Comparison of ENCODE assay signal across 9 cellular contexts in genomic region chr2:43636616-43637015, GRCh38. TPM values are rescaled to one million over a fixed set of nuclear protein-coding genes. Genes with fewer than 3 reads are reported as not detected.
DNase-seq lines count a peak whose midpoint lies in the region; ATAC-seq, FAIRE-seq and TF ChIP-seq lines count a peak whose summit lies in the region.
"Had no signal": no experiment of that assay in that cellular context is flagged by ENCODE, and none has a peak within 500 bp of the region (broad histone marks: within the 10 kb centered on the region; RNA-seq: fewer than 3 reads in every experiment).

No MANE protein-coding gene starts in this region.

- H3K9me1 ChIP-seq in keratinocyte (ENCODE audit: control insufficient read depth, extremely low read depth, insufficient read depth, low read length), result no peaks in the 10 kb centered on the region

- peak overlapping the region; percentile 70 for H3K27ac Mint-ChIP-seq in activated T-helper 2 cell treated with anti-CD3 and anti-CD28 coated beads, Interferon-gamma antibody, Interleukin-2, Interleukin-4, amounts not matched to agents 10 μg/mL and 5 μg/mL and 100 μg/mL, durations not matched to agents 14 hours and 24 hours and 36 hours

- intact Hi-C loops in left cardiac atrium (cut with DNase I), result no loop called here
- intact Hi-C loops in activated T-helper 2 cell treated with anti-CD3 and anti-CD28 coated beads, Interferon-gamma antibody, Interleukin-2, Interleukin-4, amounts not matched to agents 10 μg/mL and 5 μg/mL and 100 μg/mL, durations not matched to agents 14 hours and 24 hours and 36 hours (cut with micrococcal nuclease), result loop anchor here (2.0 to 10.0 kb wide), 2 partner anchors 24 to 358 kb away; partner anchors contain the start of gene LRPPRC
- intact Hi-C loops in aorta (cut with DNase I), result no loop called here

- TF ChIP-seq POLR2A in suprapubic skin (IDR thresholded peaks at IDR 0.05), result no peak

- dilution Hi-C loops in keratinocyte (cut with MboI; ENCODE audit: extremely low pct_ligation_motif_present, low sequenced_read_pairs), result no loop called here

- no peaks in the 10 kb centered on the region for H4K20me1 ChIP-seq in keratinocyte (ENCODE audit: control insufficient read depth, extremely low read depth, insufficient read depth, low read length)

- TF ChIP-seq EP300 in suprapubic skin (IDR thresholded peaks at IDR 0.05), result no peak

- peak overlapping the region; percentile 35 for H3K9ac ChIP-seq in keratinocyte (ENCODE audit: control insufficient read depth, extremely low read depth, insufficient read depth, low read length)

- 27% methylated on average over 11 of the region's 11 CpGs for WGBS in suprapubic skin
- 34 to 42% methylated on average over 11 of the region's 11 CpGs for WGBS in aorta, 2 donors

- H3K27me3 ChIP-seq in cardiac muscle cell, result peaks cover 11% of the 10 kb centered on the region
- H3K27me3 ChIP-seq in keratinocyte (ENCODE audit: control insufficient read depth, extremely low read depth, insufficient read depth, low read length), result peaks cover 6% of the 10 kb centered on the region
- H3K27me3 ChIP-seq in suprapubic skin, result no peaks in the 10 kb centered on the region
- peaks cover 0 to 1% of the 10 kb centered on the region in 2 donors for H3K27me3 ChIP-seq in aorta (ENCODE audit: control insufficient read depth in 1 of 2, insufficient read depth in 2 of 2, low read length in 1 of 2)

- TF ChIP-seq CTCF in cardiac muscle cell (IDR thresholded peaks at IDR 0.05; ENCODE audit: low read depth, low read length) (no peak), keratinocyte (optimal IDR thresholded peaks at IDR 0.05 in 1 of 3, IDR thresholded peaks at IDR 0.05 in 1 of 3, conservative IDR thresholded peaks at IDR 0.05 in 1 of 3; ENCODE audit: extremely low read depth in 1 of 3, insufficient read depth in 2 of 3, low read length in 3 of 3) (no peak), suprapubic skin (IDR thresholded peaks at IDR 0.05) (no peak)

- peaks cover 5% of the 10 kb centered on the region for H3K9me3 Mint-ChIP-seq in activated T-helper 2 cell treated with anti-CD3 and anti-CD28 coated beads, Interferon-gamma antibody, Interleukin-2, Interleukin-4, amounts not matched to agents 10 μg/mL and 5 μg/mL and 100 μg/mL, durations not matched to agents 14 hours and 24 hours and 36 hours

- no peaks in the 10 kb centered on the region for H3K9me3 ChIP-seq in cardiac muscle cell (ENCODE audit: low read depth)
- H3K9me3 ChIP-seq in keratinocyte (ENCODE audit: control insufficient read depth, low read depth, low read length), result no peaks in the 10 kb centered on the region
- no peaks in the 10 kb centered on the region for H3K9me3 ChIP-seq in suprapubic skin
- H3K9me3 ChIP-seq in aorta (ENCODE audit: control insufficient read depth, low read length), result no peaks in the 10 kb centered on the region

- H3K4me1 Mint-ChIP-seq in activated T-helper 2 cell treated with anti-CD3 and anti-CD28 coated beads, Interferon-gamma antibody, Interleukin-2, Interleukin-4, amounts not matched to agents 10 μg/mL and 5 μg/mL and 100 μg/mL, durations not matched to agents 14 hours and 24 hours and 36 hours (ENCODE audit: low read depth), result peaks cover 21% of the 10 kb centered on the region

- DNase-seq in cardiac muscle cell (ENCODE audit: low read depth in 1 of 2, low spot score in 1 of 2) (no peak), left cardiac atrium (no peak), keratinocyte (ENCODE audit: low read depth, low spot score) (no peak), suprapubic skin (ENCODE audit: low spot score in 2 of 2) (no peak), aorta (no peak)
- DNase-seq in activated T-helper 2 cell treated with anti-CD3 and anti-CD28 coated beads, Interferon-gamma antibody, Interleukin-2, Interleukin-4, amounts not matched to agents 10 μg/mL and 5 μg/mL and 100 μg/mL, durations not matched to agents 14 hours and 24 hours and 36 hours (ENCODE audit: low spot score), result no peak

- H3K27ac ChIP-seq in cardiac muscle cell (no peak overlapping the region), keratinocyte (ENCODE audit: control insufficient read depth, insufficient read depth, low read length) (no peak overlapping the region), suprapubic skin (no peak overlapping the region), aorta (ENCODE audit: low read depth in 1 of 2, low read length in 2 of 2) (no peak overlapping the region)

- H3K4me3 ChIP-seq in cardiac muscle cell (peak overlapping the region; percentile 77), keratinocyte (ENCODE audit: control insufficient read depth in 2 of 3, extremely low read depth in 1 of 3, insufficient read depth in 2 of 3, low read depth in 1 of 3, low read length in 3 of 3) (peak overlapping the region; percentile 64 to 83 (median 80)), suprapubic skin (peak overlapping the region; percentile 73), aorta (ENCODE audit: low read length in 2 of 2) (peak overlapping the region in 1 of 2 donors; percentile 45)

- peak overlapping the region; percentile 100 for H3K4me2 ChIP-seq in keratinocyte (ENCODE audit: control insufficient read depth, extremely low read depth, insufficient read depth, low read depth, low read length)

- peak overlapping the region; percentile 89 for H3K4me3 Mint-ChIP-seq in activated T-helper 2 cell treated with anti-CD3 and anti-CD28 coated beads, Interferon-gamma antibody, Interleukin-2, Interleukin-4, amounts not matched to agents 10 μg/mL and 5 μg/mL and 100 μg/mL, durations not matched to agents 14 hours and 24 hours and 36 hours (ENCODE audit: low read depth)

- H3K36me3 ChIP-seq in cardiac muscle cell (no peaks in the 10 kb centered on the region), keratinocyte (ENCODE audit: control insufficient read depth in 2 of 2, extremely low read depth in 1 of 2, insufficient read depth in 2 of 2, low read length in 2 of 2) (no peaks in the 10 kb centered on the region), suprapubic skin (no peaks in the 10 kb centered on the region), aorta (ENCODE audit: control insufficient read depth in 1 of 2, insufficient read depth in 2 of 2, low read length in 1 of 2) (no peaks in the 10 kb centered on the region)

- no peak for ATAC-seq in left cardiac atrium
- ATAC-seq in HG03045 (IDR thresholded peaks at IDR 0.05; ENCODE audit: unreplicated experiment), result no peak
- ATAC-seq in GM18909 (IDR thresholded peaks at IDR 0.05; ENCODE audit: poor library complexity, unreplicated experiment), result no peak
- ATAC-seq in aorta (ENCODE audit: low FRiP score), result no peak

- H3K4me1 ChIP-seq in cardiac muscle cell (ENCODE audit: low read depth) (no peaks in the 10 kb centered on the region), keratinocyte (ENCODE audit: control insufficient read depth, extremely low read depth, insufficient read depth, low read length) (peaks cover 7% of the 10 kb centered on the region), suprapubic skin (peaks cover 22% of the 10 kb centered on the region), aorta (ENCODE audit: control insufficient read depth in 1 of 2, insufficient read depth in 2 of 2, low read length in 2 of 2) (no peaks in the 10 kb centered on the region)

- H3K27me3 Mint-ChIP-seq in activated T-helper 2 cell treated with anti-CD3 and anti-CD28 coated beads, Interferon-gamma antibody, Interleukin-2, Interleukin-4, amounts not matched to agents 10 μg/mL and 5 μg/mL and 100 μg/mL, durations not matched to agents 14 hours and 24 hours and 36 hours (ENCODE audit: low read depth), result peaks cover 38% of the 10 kb centered on the region

- H3K79me2 ChIP-seq in keratinocyte (ENCODE audit: control insufficient read depth, insufficient read depth, low read length), result no peaks in the 10 kb centered on the region

- H2AFZ ChIP-seq in keratinocyte (ENCODE audit: control insufficient read depth, low read length), result peak overlapping the region; percentile 100

- H3K36me3 Mint-ChIP-seq in activated T-helper 2 cell treated with anti-CD3 and anti-CD28 coated beads, Interferon-gamma antibody, Interleukin-2, Interleukin-4, amounts not matched to agents 10 μg/mL and 5 μg/mL and 100 μg/mL, durations not matched to agents 14 hours and 24 hours and 36 hours (ENCODE audit: low read depth), result peaks cover 3% of the 10 kb centered on the region

- no peak for FAIRE-seq in keratinocyte (lab: Jason Lieb, UNC)

RNA-seq across cellular contexts. Expression of gene PLEKHH2, which starts 0.4 kb away (rescaled TPM):
- 0.32 and 1.0 TPM in 2 replicates for total RNA-seq in cardiac muscle cell
- 0.31 and 1.4 TPM in 2 replicates for polyA plus RNA-seq in cardiac muscle cell
- 1 to 10 TPM; 3.1 to 5.8 TPM for total RNA-seq in left cardiac atrium
- total RNA-seq in activated T-helper 2 cell treated with anti-CD3 and anti-CD28 coated beads, Interferon-gamma antibody, Interleukin-2, Interleukin-4, amounts not matched to agents 10 μg/mL and 5 μg/mL and 100 μg/mL, durations not matched to agents 14 hours and 24 hours and 36 hours, result 21.3 and 25.1 TPM in 2 replicates
- 0.84 to 1.3 TPM (median 1.0 TPM) in 3 replicates for polyA plus RNA-seq in keratinocyte
- polyA plus RNA-seq in keratinocyte (2011; ENCODE audit: low read depth), result 1.8 TPM
- 0.34 and 0.46 TPM in 2 replicates for polyA plus RNA-seq in keratinocyte (2011; cell fraction: cytosol; rRNA removed)
- polyA plus RNA-seq in keratinocyte (2011; cell fraction: nucleus; rRNA removed), result 3.2 and 3.5 TPM in 2 replicates
- polyA plus RNA-seq in keratinocyte (2012; ENCODE audit: low replicate concordance), result 0.13 and 0.41 TPM in 2 replicates
- polyA minus RNA-seq in keratinocyte, result 0.30 to 2.1 TPM (median 1.7 TPM) in 3 replicates
- polyA minus RNA-seq in keratinocyte (2011; cell fraction: cytosol; rRNA and poly(A)+ RNA removed), result 2.3 TPM
- polyA minus RNA-seq in keratinocyte (2011; cell fraction: nucleus; rRNA and poly(A)+ RNA removed), result 0.74 and 1.2 TPM in 2 replicates
- total RNA-seq in suprapubic skin, result 10 to 100 TPM in 2 of 4 donors, 1 to 10 TPM in 2; 6.8 to 77.3 (median 11.5) TPM
- 10 to 100 TPM; 25.4 to 38.0 TPM for total RNA-seq in aorta
- polyA plus RNA-seq in aorta, result 10 to 100 TPM in 1 of 2 donors, 1 to 10 TPM in 1; 2.9 to 28.9 TPM

RNA-seq across cellular contexts. Expression of gene C1GALT1C1L, which starts 39.6 kb away (rescaled TPM):
- total RNA-seq in cardiac muscle cell (0.60 TPM in 1 of 2 replicates, not detected in the other), left cardiac atrium (1 to 10 TPM; 2.7 to 2.8 TPM), suprapubic skin (under 1 TPM in 1 of 4 donors, not detected in 3; 0.44 TPM), aorta (1 to 10 TPM in 1 of 2 donors, under 1 TPM in 1; 0.29 to 1.2 TPM)
- polyA plus RNA-seq in cardiac muscle cell (0.65 TPM in 1 of 2 replicates, not detected in the other), keratinocyte (0.17 to 0.28 TPM (median 0.23 TPM) in 3 replicates), aorta (1 to 10 TPM; 1.4 to 1.9 TPM)
- total RNA-seq in activated T-helper 2 cell treated with anti-CD3 and anti-CD28 coated beads, Interferon-gamma antibody, Interleukin-2, Interleukin-4, amounts not matched to agents 10 μg/mL and 5 μg/mL and 100 μg/mL, durations not matched to agents 14 hours and 24 hours and 36 hours, result 0.74 and 1.1 TPM in 2 replicates
- not detected for polyA plus RNA-seq in keratinocyte (2011; ENCODE audit: low read depth)
- polyA plus RNA-seq in keratinocyte (2011; cell fraction: cytosol; rRNA removed), result 0.17 and 0.24 TPM in 2 replicates
- polyA plus RNA-seq in keratinocyte (2011; cell fraction: nucleus; rRNA removed), result 0.52 and 0.57 TPM in 2 replicates
- 0.18 and 0.22 TPM in 2 replicates for polyA plus RNA-seq in keratinocyte (2012; ENCODE audit: low replicate concordance)
- polyA minus RNA-seq in keratinocyte, result 0.16 TPM in 1 of 3 replicates, not detected in the others
- not detected for polyA minus RNA-seq in keratinocyte (2011; cell fraction: cytosol; rRNA and poly(A)+ RNA removed)
- polyA minus RNA-seq in keratinocyte (2011; cell fraction: nucleus; rRNA and poly(A)+ RNA removed), result not detected in 2 replicates
- total RNA-seq: temporal lobe had no signal

RNA-seq across cellular contexts. Expression of gene THADA, which starts 40.8 kb away (rescaled TPM):
- 9.3 and 11.9 TPM in 2 replicates for total RNA-seq in cardiac muscle cell
- polyA plus RNA-seq in cardiac muscle cell, result 15.9 and 17.3 TPM in 2 replicates
- total RNA-seq in left cardiac atrium, result 10 to 100 TPM; 19.2 to 21.5 TPM
- 48.3 and 48.4 TPM in 2 replicates for total RNA-seq in activated T-helper 2 cell treated with anti-CD3 and anti-CD28 coated beads, Interferon-gamma antibody, Interleukin-2, Interleukin-4, amounts not matched to agents 10 μg/mL and 5 μg/mL and 100 μg/mL, durations not matched to agents 14 hours and 24 hours and 36 hours
- polyA plus RNA-seq in keratinocyte, result 17.4 to 22.6 TPM (median 21.0 TPM) in 3 replicates
- polyA plus RNA-seq in keratinocyte (2011; ENCODE audit: low read depth), result 9.5 TPM
- 10.3 and 10.5 TPM in 2 replicates for polyA plus RNA-seq in keratinocyte (2011; cell fraction: cytosol; rRNA removed)
- polyA plus RNA-seq in keratinocyte (2011; cell fraction: nucleus; rRNA removed), result 60.9 and 75.7 TPM in 2 replicates
- 11.0 and 11.4 TPM in 2 replicates for polyA plus RNA-seq in keratinocyte (2012; ENCODE audit: low replicate concordance)
- polyA minus RNA-seq in keratinocyte, result 46.4 to 77.1 TPM (median 52.7 TPM) in 3 replicates
- polyA minus RNA-seq in keratinocyte (2011; cell fraction: cytosol; rRNA and poly(A)+ RNA removed), result 21.9 TPM
- polyA minus RNA-seq in keratinocyte (2011; cell fraction: nucleus; rRNA and poly(A)+ RNA removed), result 58.5 and 98.0 TPM in 2 replicates
- total RNA-seq in suprapubic skin, result 10 to 100 TPM; 26.2 to 58.3 (median 29.7) TPM
- total RNA-seq in aorta, result 10 to 100 TPM; 30.5 to 38.5 TPM
- 10 to 100 TPM; 12.4 to 19.4 TPM for polyA plus RNA-seq in aorta
